ENCODE assay signal across 8 cellular contexts in genomic region chr2:158753561-158754302, GRCh38. TPM values are rescaled to one million over a fixed set of nuclear protein-coding genes. Genes with fewer than 3 reads are reported as not detected.
DNase-seq lines count a peak whose midpoint lies in the region; ATAC-seq lines count a peak whose summit lies in the region.

No MANE protein-coding gene starts in this region.

- peak; percentile 54 for DNase-seq in Daoy (ENCODE audit: low read depth)
- DNase-seq in NCI-H524 treated with DMSO at 0.1 percent for 48 hours (lab: John Stamatoyannopoulos, UW) = peak; percentile 14
- DNase-seq in activated naive CD8-positive, alpha-beta T cell treated with anti-CD3 and anti-CD28 coated beads, Interleukin-2, amount 50 U/mL, for 24 hours = peak; percentile 5
- DNase-seq in left cardiac atrium = no peak
- DNase-seq in pulmonary artery endothelial cell (ENCODE audit: low read depth, low spot score) = peak; percentile 36
- no peak for DNase-seq in cortex of kidney (lab: John Stamatoyannopoulos, UW)

- ATAC-seq in GM19351 (IDR thresholded peaks at IDR 0.05; ENCODE audit: unreplicated experiment) (peak; percentile 75), HG03432 (IDR thresholded peaks at IDR 0.05; ENCODE audit: unreplicated experiment) (peak; percentile 89), left cardiac atrium (peak; percentile 89 to 93)
- peak; percentile 51 for ATAC-seq in activated naive CD8-positive, alpha-beta T cell treated with anti-CD3 and anti-CD28 coated beads, Interleukin-2, amount 50 U/mL, for 24 hours

- H3K27me3 Mint-ChIP-seq in activated naive CD8-positive, alpha-beta T cell treated with anti-CD3 and anti-CD28 coated beads, Interleukin-2, amount 50 U/mL, for 24 hours = peaks cover 6% of the 10 kb centered on the region

- H3K9me3 Mint-ChIP-seq in activated naive CD8-positive, alpha-beta T cell treated with anti-CD3 and anti-CD28 coated beads, Interleukin-2, amount 50 U/mL, for 24 hours = no peaks in the 10 kb centered on the region

- H3K27ac Mint-ChIP-seq in activated naive CD8-positive, alpha-beta T cell treated with anti-CD3 and anti-CD28 coated beads, Interleukin-2, amount 50 U/mL, for 24 hours = no peak overlapping the region

- H3K4me3 Mint-ChIP-seq in activated naive CD8-positive, alpha-beta T cell treated with anti-CD3 and anti-CD28 coated beads, Interleukin-2, amount 50 U/mL, for 24 hours = no peak overlapping the region

- intact Hi-C loops in left cardiac atrium (cut with DNase I) = loop anchor here (5.0 kb wide), 4 partner anchors 296 to 726 kb away; partner anchors contain the start of genes CCDC148 (in 1 of the 2) and PKP4 (in 1 of the 2)

- no peaks in the 10 kb centered on the region for H3K36me3 Mint-ChIP-seq in activated naive CD8-positive, alpha-beta T cell treated with anti-CD3 and anti-CD28 coated beads, Interleukin-2, amount 50 U/mL, for 24 hours (ENCODE audit: low read depth)

- no peaks in the 10 kb centered on the region for H3K4me1 Mint-ChIP-seq in activated naive CD8-positive, alpha-beta T cell treated with anti-CD3 and anti-CD28 coated beads, Interleukin-2, amount 50 U/mL, for 24 hours

RNA-seq across cellular contexts. Expression of gene DAPL1, which starts 41.4 kb away (rescaled TPM):
- total RNA-seq in Daoy (2014; rRNA removed; shearing (Covaris generic)) = not detected in 2 replicates
- not detected for total RNA-seq in left cardiac atrium
- not detected in 2 replicates for total RNA-seq in pulmonary artery endothelial cell

Comparison
In these comparisons a context has a peak if more than half of its experiments do, and no peak if none do; other contexts are left out.
1. DNase-seq: peak in Daoy (single experiment), NCI-H524 treated with DMSO at 0.1 percent for 48 hours (single experiment), activated naive CD8-positive, alpha-beta T cell treated with anti-CD3 and anti-CD28 coated beads, Interleukin-2, amount 50 U/mL, for 24 hours (single experiment) and pulmonary artery endothelial cell (single experiment); none in left cardiac atrium (single experiment) and cortex of kidney (single experiment).
2. Peak in every context shown above with its lines, with median percentiles within 50 percentile points of each other: ATAC-seq.